1 cellular context compared by ENCODE assay signal in the genomic region with DNA sequence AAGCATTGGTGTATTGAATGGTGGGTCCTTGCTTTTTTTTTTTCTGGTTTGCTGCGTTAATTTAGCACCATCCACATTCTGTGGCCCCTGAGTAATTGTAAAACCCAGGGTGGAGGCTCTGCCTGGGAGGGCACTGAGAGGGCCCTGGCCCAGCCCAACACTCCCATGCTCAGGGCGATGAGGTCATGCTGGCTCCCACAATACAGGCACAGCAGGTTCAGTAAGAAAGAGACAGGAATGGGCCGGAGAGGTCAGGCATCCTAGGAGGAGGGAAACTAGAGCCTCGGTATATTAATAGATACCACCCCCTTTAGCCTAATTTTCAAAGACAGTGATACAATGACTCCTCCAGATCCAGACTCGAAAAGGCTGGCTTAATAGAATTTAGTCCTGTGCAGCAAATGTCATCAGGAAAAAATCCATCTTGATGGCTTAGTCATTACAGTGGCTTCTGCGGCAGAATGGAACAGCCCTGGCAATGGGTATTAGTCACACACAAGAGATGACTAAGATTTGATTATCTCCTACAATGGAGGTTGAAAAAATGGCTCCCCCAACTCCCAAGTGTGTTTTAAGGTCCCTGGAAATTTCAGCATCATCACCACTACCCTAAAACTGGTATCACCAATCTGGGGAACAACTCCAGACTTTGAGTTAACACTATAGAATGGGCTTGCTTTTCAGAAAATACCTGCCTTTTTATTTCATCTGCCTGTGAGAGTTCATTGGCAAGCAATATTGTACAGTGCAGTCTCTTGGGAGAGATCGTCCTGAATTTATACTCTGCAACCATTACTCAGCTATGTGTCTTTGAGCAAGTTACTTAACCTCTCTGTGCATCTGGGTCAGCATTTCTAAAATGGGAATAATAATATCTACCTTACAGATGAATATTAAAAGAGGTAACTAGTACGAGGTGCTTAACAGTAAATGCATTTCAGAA.
TF ChIP-seq lines count a peak whose summit lies in the region.

No MANE protein-coding gene starts in this region.

TF ChIP-seq in GM12878, 131 proteins besides CTCF, POLR2A, EP300 and RAD21 (continued from another document and continues in another):
- TF ChIP-seq SPI1 (IDR thresholded peaks at IDR 0.05; ENCODE audit: borderline replicate concordance, insufficient read depth, low read depth, low read length): no peak
- TF ChIP-seq NFIC (IDR thresholded peaks at IDR 0.05; ENCODE audit: low read depth, low read length): peak; percentile 20; the same call in 1 of the 2 replicates
- TF ChIP-seq NFXL1 (IDR thresholded peaks at IDR 0.05; ENCODE audit: borderline replicate concordance): no peak
- no peak for TF ChIP-seq REST (IDR thresholded peaks at IDR 0.05; ENCODE audit: low read depth, low read length)
- TF ChIP-seq HCFC1 (IDR thresholded peaks at IDR 0.05; ENCODE audit: low read length): no peak
- TF ChIP-seq EED (IDR thresholded peaks at IDR 0.05; ENCODE audit: low read depth): peak; percentile 65
- no peak for TF ChIP-seq POU2F2 (IDR thresholded peaks at IDR 0.05; ENCODE audit: borderline replicate concordance, low read depth, low read length)
- TF ChIP-seq NR2C1 (IDR thresholded peaks at IDR 0.05): no peak
- TF ChIP-seq GABPA (IDR thresholded peaks at IDR 0.05; ENCODE audit: low read depth): no peak
- TF ChIP-seq, protein P1, sequence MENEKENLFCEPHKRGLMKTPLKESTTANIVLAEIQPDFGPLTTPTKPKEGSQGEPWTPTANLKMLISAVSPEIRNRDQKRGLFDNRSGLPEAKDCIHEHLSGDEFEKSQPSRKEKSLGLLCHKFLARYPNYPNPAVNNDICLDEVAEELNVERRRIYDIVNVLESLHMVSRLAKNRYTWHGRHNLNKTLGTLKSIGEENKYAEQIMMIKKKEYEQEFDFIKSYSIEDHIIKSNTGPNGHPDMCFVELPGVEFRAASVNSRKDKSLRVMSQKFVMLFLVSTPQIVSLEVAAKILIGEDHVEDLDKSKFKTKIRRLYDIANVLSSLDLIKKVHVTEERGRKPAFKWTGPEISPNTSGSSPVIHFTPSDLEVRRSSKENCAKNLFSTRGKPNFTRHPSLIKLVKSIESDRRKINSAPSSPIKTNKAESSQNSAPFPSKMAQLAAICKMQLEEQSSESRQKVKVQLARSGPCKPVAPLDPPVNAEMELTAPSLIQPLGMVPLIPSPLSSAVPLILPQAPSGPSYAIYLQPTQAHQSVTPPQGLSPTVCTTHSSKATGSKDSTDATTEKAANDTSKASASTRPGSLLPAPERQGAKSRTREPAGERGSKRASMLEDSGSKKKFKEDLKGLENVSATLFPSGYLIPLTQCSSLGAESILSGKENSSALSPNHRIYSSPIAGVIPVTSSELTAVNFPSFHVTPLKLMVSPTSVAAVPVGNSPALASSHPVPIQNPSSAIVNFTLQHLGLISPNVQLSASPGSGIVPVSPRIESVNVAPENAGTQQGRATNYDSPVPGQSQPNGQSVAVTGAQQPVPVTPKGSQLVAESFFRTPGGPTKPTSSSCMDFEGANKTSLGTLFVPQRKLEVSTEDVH (IDR thresholded peaks at IDR 0.05; ENCODE audit: low read depth, partially characterized antibody): no peak
- TF ChIP-seq USF1 (IDR thresholded peaks at IDR 0.05; ENCODE audit: borderline replicate concordance, extremely low read length, insufficient read depth, low read depth, low read length): no peak
- TF ChIP-seq MTA2 (IDR thresholded peaks at IDR 0.05; ENCODE audit: low read depth): no peak
- TF ChIP-seq, protein P2, sequence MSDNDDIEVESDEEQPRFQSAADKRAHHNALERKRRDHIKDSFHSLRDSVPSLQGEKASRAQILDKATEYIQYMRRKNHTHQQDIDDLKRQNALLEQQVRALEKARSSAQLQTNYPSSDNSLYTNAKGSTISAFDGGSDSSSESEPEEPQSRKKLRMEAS (IDR thresholded peaks at IDR 0.05; ENCODE audit: low read depth, low read length): no peak
- TF ChIP-seq MEF2B (IDR thresholded peaks at IDR 0.05; ENCODE audit: partially characterized antibody, poor library complexity, severe bottlenecking): no peak
- TF ChIP-seq, protein P3, sequence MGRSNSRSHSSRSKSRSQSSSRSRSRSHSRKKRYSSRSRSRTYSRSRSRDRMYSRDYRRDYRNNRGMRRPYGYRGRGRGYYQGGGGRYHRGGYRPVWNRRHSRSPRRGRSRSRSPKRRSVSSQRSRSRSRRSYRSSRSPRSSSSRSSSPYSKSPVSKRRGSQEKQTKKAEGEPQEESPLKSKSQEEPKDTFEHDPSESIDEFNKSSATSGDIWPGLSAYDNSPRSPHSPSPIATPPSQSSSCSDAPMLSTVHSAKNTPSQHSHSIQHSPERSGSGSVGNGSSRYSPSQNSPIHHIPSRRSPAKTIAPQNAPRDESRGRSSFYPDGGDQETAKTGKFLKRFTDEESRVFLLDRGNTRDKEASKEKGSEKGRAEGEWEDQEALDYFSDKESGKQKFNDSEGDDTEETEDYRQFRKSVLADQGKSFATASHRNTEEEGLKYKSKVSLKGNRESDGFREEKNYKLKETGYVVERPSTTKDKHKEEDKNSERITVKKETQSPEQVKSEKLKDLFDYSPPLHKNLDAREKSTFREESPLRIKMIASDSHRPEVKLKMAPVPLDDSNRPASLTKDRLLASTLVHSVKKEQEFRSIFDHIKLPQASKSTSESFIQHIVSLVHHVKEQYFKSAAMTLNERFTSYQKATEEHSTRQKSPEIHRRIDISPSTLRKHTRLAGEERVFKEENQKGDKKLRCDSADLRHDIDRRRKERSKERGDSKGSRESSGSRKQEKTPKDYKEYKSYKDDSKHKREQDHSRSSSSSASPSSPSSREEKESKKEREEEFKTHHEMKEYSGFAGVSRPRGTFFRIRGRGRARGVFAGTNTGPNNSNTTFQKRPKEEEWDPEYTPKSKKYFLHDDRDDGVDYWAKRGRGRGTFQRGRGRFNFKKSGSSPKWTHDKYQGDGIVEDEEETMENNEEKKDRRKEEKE (IDR thresholded peaks at IDR 0.05): no peak
- no peak for TF ChIP-seq ASH2L (IDR thresholded peaks at IDR 0.05; ENCODE audit: borderline replicate concordance, low read depth)
- TF ChIP-seq ZNF24 (IDR thresholded peaks at IDR 0.05): no peak
- no peak for TF ChIP-seq KDM1A (IDR thresholded peaks at IDR 0.05; ENCODE audit: borderline replicate concordance)
- no peak for TF ChIP-seq CEBPZ (IDR thresholded peaks at IDR 0.05; ENCODE audit: low read depth, low read length)
- no peak for TF ChIP-seq ZNF592 (IDR thresholded peaks at IDR 0.05)
- TF ChIP-seq NBN (IDR thresholded peaks at IDR 0.05): no peak
- peak; percentile 22; the same call in 1 of the 2 replicates for TF ChIP-seq IKZF1 (conservative IDR thresholded peaks at IDR 0.05)
- TF ChIP-seq NRF1 (conservative IDR thresholded peaks at IDR 0.05; ENCODE audit: low read depth, low read length): no peak
- no peak for TF ChIP-seq RCOR1 (conservative IDR thresholded peaks at IDR 0.05; ENCODE audit: low read depth, low read length)
- no peak for TF ChIP-seq LARP7 (IDR thresholded peaks at IDR 0.05)
- TF ChIP-seq ZNF622 (IDR thresholded peaks at IDR 0.05): no peak
- no peak for TF ChIP-seq POLR2AphosphoS5 (IDR thresholded peaks at IDR 0.05; ENCODE audit: low read length)
- peak; percentile 90 for TF ChIP-seq JUNB (IDR thresholded peaks at IDR 0.05)
- no peak for TF ChIP-seq BCL3 (IDR thresholded peaks at IDR 0.05; ENCODE audit: borderline replicate concordance, insufficient read depth, low read depth, low read length, poor library complexity, severe bottlenecking)
- peak; percentile 55 to 63; a peak in 3 of 4 replicates for TF ChIP-seq IKZF2 (IDR thresholded peaks at IDR 0.05)
- no peak for TF ChIP-seq ZNF217 (IDR thresholded peaks at IDR 0.05)
- TF ChIP-seq ZNF274 (IDR thresholded peaks at IDR 0.05; ENCODE audit: insufficient read depth, insufficient read length): no peak
- no peak for TF ChIP-seq KAT2A (conservative IDR thresholded peaks at IDR 0.05; ENCODE audit: control insufficient read depth, low read depth, low read length)
- no peak for TF ChIP-seq ZZZ3 (IDR thresholded peaks at IDR 0.05; ENCODE audit: control insufficient read depth, insufficient read length, low read depth)
- TF ChIP-seq TBL1XR1 (IDR thresholded peaks at IDR 0.05; ENCODE audit: low read depth, low read length): no peak
- TF ChIP-seq SP1 (IDR thresholded peaks at IDR 0.05; ENCODE audit: low read depth, low read length): no peak
- no peak for TF ChIP-seq PAX8 (IDR thresholded peaks at IDR 0.05)
- no peak for TF ChIP-seq ETV6 (conservative IDR thresholded peaks at IDR 0.05 in 1 of 2, IDR thresholded peaks at IDR 0.05 in 1 of 2; ENCODE audit: borderline replicate concordance in 1 of 2, low read depth in 1 of 2)
